Comparison of ENCODE assay signal across 9 cellular contexts in genomic region chr2:135962401-135963138, GRCh38. TPM values are rescaled to one million over a fixed set of nuclear protein-coding genes. Genes with fewer than 3 reads are reported as not detected.
DNase-seq lines count a peak whose midpoint lies in the region; ATAC-seq and TF ChIP-seq lines count a peak whose summit lies in the region.
"Had no signal": no experiment of that assay in that cellular context is flagged by ENCODE, and none has a peak within 500 bp of the region (broad histone marks: within the 10 kb centered on the region; RNA-seq: fewer than 3 reads in every experiment).

No MANE protein-coding gene starts in this region.

- H3K27ac ChIP-seq in CD8-positive, alpha-beta T cell (ENCODE audit: low read depth, low read length): no peak overlapping the region
- H3K27ac ChIP-seq in KOPT-K1 (ENCODE audit: low read depth, low read length, poor library complexity, severe bottlenecking): peak overlapping the region; percentile 51
- H3K27ac ChIP-seq in upper lobe of right lung: no peak overlapping the region

- intact Hi-C loops in CD8-positive, alpha-beta T cell (cut with DNase I, micrococcal nuclease): loop anchor here in 1 of 2 experiments (5.0 kb wide), 1 partner anchor 35 kb away; no protein-coding TSS in a partner anchor
- intact Hi-C loops in upper lobe of right lung (cut with DNase I): no loop called here
- intact Hi-C loops in posterior cingulate gyrus (cut with DNase I): no loop called here

- no peaks in the 10 kb centered on the region for H3K27me3 ChIP-seq in CD8-positive, alpha-beta T cell (ENCODE audit: insufficient read depth, low read length)
- no peaks in the 10 kb centered on the region for H3K27me3 ChIP-seq in upper lobe of right lung
- H3K27me3 ChIP-seq: sigmoid colon had no signal

- H3K36me3 ChIP-seq in CD8-positive, alpha-beta T cell (ENCODE audit: insufficient read depth, low read length): no peaks in the 10 kb centered on the region
- H3K36me3 ChIP-seq in KOPT-K1 (ENCODE audit: insufficient read depth, low read length) (peaks cover 71% of the 10 kb centered on the region), upper lobe of right lung (peaks cover 6% of the 10 kb centered on the region)
- H3K36me3 ChIP-seq: sigmoid colon had no signal

- no peak for DNase-seq in CD8-positive, alpha-beta T cell
- no peak for DNase-seq in effector memory CD8-positive, alpha-beta T cell
- DNase-seq in HEK293T (ENCODE audit: extremely low spot score) (no peak), upper lobe of right lung (no peak), posterior cingulate gyrus (no peak)
- DNase-seq: sigmoid colon had no signal

- no peak overlapping the region for H3K4me3 ChIP-seq in CD8-positive, alpha-beta T cell (ENCODE audit: low read depth, low read length)
- H3K4me3 ChIP-seq in upper lobe of right lung: no peak overlapping the region
- H3K4me3 ChIP-seq: sigmoid colon had no signal

- no peak for ATAC-seq in CD8-positive, alpha-beta T cell
- ATAC-seq in GM21367 (IDR thresholded peaks at IDR 0.05; ENCODE audit: unreplicated experiment) (peak; percentile 55), HG03520 (IDR thresholded peaks at IDR 0.05; ENCODE audit: unreplicated experiment) (no peak), upper lobe of right lung (no peak)
- ATAC-seq in effector memory CD8-positive, alpha-beta T cell (replicated peaks): peak; percentile 26

- H3K4me1 Mint-ChIP-seq in CD8-positive, alpha-beta T cell (ENCODE audit: low read depth): peaks cover 54% of the 10 kb centered on the region
- peaks cover 26 to 48% of the 10 kb centered on the region in 2 donors for H3K4me1 Mint-ChIP-seq in effector memory CD8-positive, alpha-beta T cell (ENCODE audit: low read depth in 2 of 2)

- H3K27me3 Mint-ChIP-seq in CD8-positive, alpha-beta T cell (ENCODE audit: low read depth): no peaks in the 10 kb centered on the region
- no peaks in the 10 kb centered on the region for H3K27me3 Mint-ChIP-seq in effector memory CD8-positive, alpha-beta T cell

- CTCF ChIA-PET in CD8-positive, alpha-beta T cell (lab: Charles Lee): interaction anchor here (1.5 kb wide), 1 partner anchor 422 kb away, joined by 3 read pairs; no protein-coding TSS in a partner anchor
- CTCF ChIA-PET in HEK293T (lab: Yijun Ruan, JAX): interaction anchor here (0.6 kb wide), 1 partner anchor 454 kb away, joined by 3 read pairs; no protein-coding TSS in a partner anchor

- peaks cover 36% of the 10 kb centered on the region for H3K36me3 Mint-ChIP-seq in CD8-positive, alpha-beta T cell
- H3K36me3 Mint-ChIP-seq in effector memory CD8-positive, alpha-beta T cell (ENCODE audit: insufficient read depth): peaks cover 9% of the 10 kb centered on the region

- H3K9me3 Mint-ChIP-seq in CD8-positive, alpha-beta T cell: no peaks in the 10 kb centered on the region
- no peaks in the 10 kb centered on the region for H3K9me3 Mint-ChIP-seq in effector memory CD8-positive, alpha-beta T cell

- H3K27ac Mint-ChIP-seq in CD8-positive, alpha-beta T cell: peak overlapping the region; percentile 89
- H3K27ac Mint-ChIP-seq in effector memory CD8-positive, alpha-beta T cell: peak overlapping the region; percentile 69 to 88

- H3K9me3 ChIP-seq in CD8-positive, alpha-beta T cell (ENCODE audit: low read length): no peaks in the 10 kb centered on the region
- H3K9me3 ChIP-seq in KOPT-K1 (ENCODE audit: insufficient read depth, low read length, poor library complexity, severe bottlenecking) (no peaks in the 10 kb centered on the region), upper lobe of right lung (no peaks in the 10 kb centered on the region)
- H3K9me3 ChIP-seq: sigmoid colon had no signal

- peaks cover 26% of the 10 kb centered on the region for H3K4me1 ChIP-seq in CD8-positive, alpha-beta T cell (ENCODE audit: insufficient read depth, low read length)
- peaks cover 11% of the 10 kb centered on the region for H3K4me1 ChIP-seq in upper lobe of right lung
- H3K4me1 ChIP-seq: sigmoid colon had no signal

- H3K4me3 Mint-ChIP-seq in CD8-positive, alpha-beta T cell: peak overlapping the region; percentile 22
- H3K4me3 Mint-ChIP-seq in effector memory CD8-positive, alpha-beta T cell: peak overlapping the region; percentile 2 to 28

- POLR2A ChIA-PET in CD8-positive, alpha-beta T cell (lab: Charles Lee): no interaction called here
- POLR2A ChIA-PET in HEK293T (lab: Yijun Ruan, JAX): no interaction called here

- no peak for TF ChIP-seq CTCF in CD8-positive, alpha-beta T cell (IDR thresholded peaks at IDR 0.05)
- no peak for TF ChIP-seq CTCF in upper lobe of right lung (IDR thresholded peaks at IDR 0.05)

TF ChIP-seq in HEK293T, 16 proteins besides CTCF, POLR2A, EP300 and RAD21:
- no peak for TF ChIP-seq TARDBP (IDR thresholded peaks at IDR 0.05)

RNA-seq across cellular contexts. Expression of gene DARS1, which starts 22.9 kb away (rescaled TPM):
- total RNA-seq in CD8-positive, alpha-beta T cell: 10 to 100 TPM; 33.4 to 35.8 TPM
- 55.3 TPM for total RNA-seq in upper lobe of right lung

Comparison
In these comparisons a context has a peak if more than half of its experiments do, and no peak if none do; other contexts are left out.
1. ATAC-seq: peak in GM21367 (single experiment) and effector memory CD8-positive, alpha-beta T cell (single experiment); none in CD8-positive, alpha-beta T cell (single experiment), HG03520 (single experiment) and upper lobe of right lung (single experiment).